Comparison of ENCODE assay signal across 10 cellular contexts in genomic region chr1:99180915-99181314, GRCh38.
DNase-seq lines count a peak whose midpoint lies in the region; ATAC-seq and TF ChIP-seq lines count a peak whose summit lies in the region.
"Had no signal": no experiment of that assay in that cellular context is flagged by ENCODE, and none has a peak within 500 bp of the region (broad histone marks: within the 10 kb centered on the region; RNA-seq: fewer than 3 reads in every experiment).

No MANE protein-coding gene starts in this region.

- H3K27ac ChIP-seq in right atrium auricular region: no peak overlapping the region
- no peak overlapping the region for H3K27ac ChIP-seq in OCI-LY7 (ENCODE audit: low read depth, low read length, poor library complexity, severe bottlenecking)
- H3K27ac ChIP-seq in naive thymus-derived CD4-positive, alpha-beta T cell (ENCODE audit: low read depth, low read length): no peak overlapping the region
- H3K27ac ChIP-seq: A549, thoracic aorta had no signal

- no peak overlapping the region for H3K4me3 Mint-ChIP-seq in naive thymus-derived CD4-positive, alpha-beta T cell

- H2AFZ ChIP-seq in OCI-LY7 (ENCODE audit: low read length): peak overlapping the region; percentile 65

- H3K27me3 Mint-ChIP-seq in naive thymus-derived CD4-positive, alpha-beta T cell: peaks cover 0 to 6% (median 0%) of the 10 kb centered on the region in 5 donors

- no peaks in the 10 kb centered on the region for H3K9me3 Mint-ChIP-seq in naive thymus-derived CD4-positive, alpha-beta T cell

- intact Hi-C loops in Right ventricle myocardium superior (cut with DNase I): loop anchor here (10.0 kb wide), 1 partner anchor 304 kb away; no protein-coding TSS in a partner anchor
- intact Hi-C loops in OCI-LY7 (cut with micrococcal nuclease; ENCODE audit: unreplicated experiment): loop anchor here (1.0 kb wide), 2 partner anchors 300 to 526 kb away; no protein-coding TSS in a partner anchor
- intact Hi-C loops in naive thymus-derived CD4-positive, alpha-beta T cell (cut with micrococcal nuclease): loop anchor here (1.0 to 5.0 kb wide), 9 partner anchors 300 to 1687 kb away; no protein-coding TSS in a partner anchor

- no TSS peak for BruUV-seq in OCI-LY7 (replicated peaks; lab: Mats Ljungman, UMichigan)

- H3K4me2 ChIP-seq in OCI-LY7 (ENCODE audit: low read length): no peak overlapping the region
- H3K4me2 ChIP-seq: A549 had no signal

- H3K27me3 ChIP-seq in right atrium auricular region: no peaks in the 10 kb centered on the region
- no peaks in the 10 kb centered on the region for H3K27me3 ChIP-seq in naive thymus-derived CD4-positive, alpha-beta T cell (ENCODE audit: control insufficient read depth in 2 of 2, insufficient read depth in 2 of 2, low read length in 2 of 2)

- POLR2A ChIA-PET in OCI-LY7 (lab: Charles Lee): no interaction called here
- POLR2A ChIA-PET in naive thymus-derived CD4-positive, alpha-beta T cell (lab: Charles Lee): interaction anchor here (0.8 kb wide), 1 partner anchor 17 kb away, joined by 3 read pairs; no protein-coding TSS in a partner anchor

- DNase-seq in Right ventricle myocardium superior: no peak
- no peak for DNase-seq in right atrium auricular region (ENCODE audit: low spot score)
- DNase-seq in OCI-LY7 (ENCODE audit: low spot score): no peak
- peak; percentile 81 for DNase-seq in foreskin melanocyte
- DNase-seq in superior temporal gyrus (ENCODE audit: extremely low spot score): peak; percentile 41
- DNase-seq in NCI-H1436 (lab: John Stamatoyannopoulos, UW): no peak
- no peak for DNase-seq in activated naive CD4-positive, alpha-beta T cell treated with Interleukin-2 at 50 U/mL for 16 hours
- DNase-seq in naive thymus-derived CD4-positive, alpha-beta T cell: no peak

- ATAC-seq in Right ventricle myocardium superior (ENCODE audit: poor library complexity): peak; percentile 42
- ATAC-seq in naive thymus-derived CD4-positive, alpha-beta T cell: no peak

- no peaks in the 10 kb centered on the region for H3K79me2 ChIP-seq in OCI-LY7 (ENCODE audit: insufficient read depth, low read depth, low read length)

- H3K9me3 ChIP-seq in right atrium auricular region (no peaks in the 10 kb centered on the region), OCI-LY7 (ENCODE audit: low read length) (no peaks in the 10 kb centered on the region)
- H3K9me3 ChIP-seq in naive thymus-derived CD4-positive, alpha-beta T cell (ENCODE audit: control insufficient read depth in 2 of 3, low read length in 3 of 3): no peaks in the 10 kb centered on the region
- H3K9me3 ChIP-seq: A549, thoracic aorta had no signal

- H3K27ac Mint-ChIP-seq in naive thymus-derived CD4-positive, alpha-beta T cell: no peak overlapping the region

- H3K36me3 Mint-ChIP-seq in naive thymus-derived CD4-positive, alpha-beta T cell: no peaks in the 10 kb centered on the region

- no peaks in the 10 kb centered on the region for H3K4me1 Mint-ChIP-seq in naive thymus-derived CD4-positive, alpha-beta T cell

- CTCF ChIA-PET in OCI-LY7 (lab: Charles Lee; ENCODE audit: unreplicated experiment): no interaction called here
- CTCF ChIA-PET in naive thymus-derived CD4-positive, alpha-beta T cell (lab: Charles Lee): interaction anchor here (0.7 to 1.2 kb wide), 4 partner anchors 9 to 483 kb away, joined by 3 to 7 read pairs (median 5); no protein-coding TSS in a partner anchor

- H3K36me3 ChIP-seq in right atrium auricular region (no peaks in the 10 kb centered on the region), OCI-LY7 (ENCODE audit: insufficient read depth, low read length) (no peaks in the 10 kb centered on the region)
- no peaks in the 10 kb centered on the region for H3K36me3 ChIP-seq in naive thymus-derived CD4-positive, alpha-beta T cell (ENCODE audit: control insufficient read depth in 2 of 3, insufficient read depth in 3 of 3, low read length in 3 of 3)
- H3K36me3 ChIP-seq: thoracic aorta had no signal

- no peaks in the 10 kb centered on the region for H3K4me1 ChIP-seq in right atrium auricular region
- H3K4me1 ChIP-seq in OCI-LY7 (ENCODE audit: insufficient read depth, low read length, poor library complexity, severe bottlenecking): no peaks in the 10 kb centered on the region
- no peaks in the 10 kb centered on the region for H3K4me1 ChIP-seq in naive thymus-derived CD4-positive, alpha-beta T cell (ENCODE audit: control insufficient read depth in 2 of 2, insufficient read depth in 2 of 2, low read length in 2 of 2)
- H3K4me1 ChIP-seq: A549 had no signal

- H3K4me3 ChIP-seq in right atrium auricular region: no peak overlapping the region
- H3K4me3 ChIP-seq in OCI-LY7 (ENCODE audit: low read depth, low read length, poor library complexity, severe bottlenecking): no peak overlapping the region
- no peak overlapping the region for H3K4me3 ChIP-seq in naive thymus-derived CD4-positive, alpha-beta T cell (ENCODE audit: low read length)
- H3K4me3 ChIP-seq: A549, thoracic aorta had no signal

- H4K20me1 ChIP-seq in OCI-LY7 (ENCODE audit: insufficient read depth, low read length): no peaks in the 10 kb centered on the region

- no peaks in the 10 kb centered on the region for H3K9me2 ChIP-seq in OCI-LY7 (ENCODE audit: insufficient read depth, low read length)

- no peak for TF ChIP-seq CTCF in right atrium auricular region (IDR thresholded peaks at IDR 0.05)
- TF ChIP-seq CTCF in OCI-LY7 (conservative IDR thresholded peaks at IDR 0.05; ENCODE audit: low read length): no peak

Comparison
In these comparisons a context has a peak if more than half of its experiments do, and no peak if none do; other contexts are left out.
1. DNase-seq: peak in foreskin melanocyte (single experiment) and superior temporal gyrus (single experiment); none in Right ventricle myocardium superior (single experiment), right atrium auricular region (single experiment), OCI-LY7 (single experiment), NCI-H1436 (single experiment), activated naive CD4-positive, alpha-beta T cell treated with Interleukin-2 at 50 U/mL for 16 hours (single experiment) and naive thymus-derived CD4-positive, alpha-beta T cell (0 of 9).